ENCODE assay signal across 8 cellular contexts in the genomic region with DNA sequence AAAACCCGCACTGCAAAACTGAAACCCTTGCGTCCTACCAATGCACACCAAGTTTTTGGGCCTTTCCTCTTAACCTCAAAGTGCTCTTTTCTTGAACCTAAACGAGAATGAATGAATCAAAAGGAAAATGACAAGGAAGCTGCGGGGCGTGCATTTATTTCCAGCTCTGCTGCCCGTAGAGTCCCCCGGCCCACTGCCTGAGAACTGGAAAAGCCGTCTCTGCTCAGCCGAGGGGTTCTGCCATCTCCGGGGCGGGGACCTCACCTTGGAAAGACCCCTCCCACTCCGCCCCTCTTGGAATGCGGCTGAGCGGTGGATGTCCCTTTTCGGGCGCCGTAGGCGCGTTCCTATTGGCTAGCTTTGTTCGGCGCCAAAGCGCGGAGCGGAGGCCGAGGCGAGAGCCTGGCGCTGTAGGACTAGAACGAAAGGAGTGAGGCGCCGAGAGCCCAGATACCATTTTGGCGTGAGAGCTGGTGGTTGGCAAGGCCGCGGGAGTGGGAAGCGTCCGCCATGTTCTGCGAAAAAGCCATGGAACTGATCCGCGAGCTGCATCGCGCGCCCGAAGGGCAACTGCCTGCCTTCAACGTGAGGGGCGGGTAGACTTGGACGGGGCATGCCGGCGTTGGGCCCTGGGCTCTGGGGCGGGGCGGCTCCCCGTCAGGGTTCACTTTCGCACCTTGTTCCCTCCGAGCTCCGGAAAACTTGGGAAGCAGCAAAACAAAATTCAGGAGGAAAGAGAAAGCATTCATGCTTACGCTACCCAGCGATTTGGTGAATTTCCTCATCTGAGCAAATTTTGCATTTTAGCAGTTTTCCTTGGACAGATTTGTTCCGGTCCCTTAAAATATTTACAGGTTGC. TPM values are rescaled to one million over a fixed set of nuclear protein-coding genes. Genes with fewer than 3 reads are reported as not detected.
DNase-seq lines count a peak whose midpoint lies in the region; ATAC-seq and TF ChIP-seq lines count a peak whose summit lies in the region.

A gene (plus strand): TSS at position 363 of the 859 bp plus-strand sequence. CDS start 148 bp downstream, at position 511.

- TF ChIP-seq CTCF in GM13977 (IDR thresholded peaks at IDR 0.05; ENCODE audit: extremely low read depth, insufficient read depth, missing control alignments) (no peak), upper lobe of right lung (IDR thresholded peaks at IDR 0.05) (no peak)

- peaks cover 21% of the 10 kb centered on the region for H3K4me1 Mint-ChIP-seq in activated naive CD8-positive, alpha-beta T cell treated with anti-CD3 and anti-CD28 coated beads, Interleukin-2, amount 50 U/mL, for 24 hours

- peaks cover 18% of the 10 kb centered on the region for H3K9me3 Mint-ChIP-seq in activated naive CD8-positive, alpha-beta T cell treated with anti-CD3 and anti-CD28 coated beads, Interleukin-2, amount 50 U/mL, for 24 hours

- no peaks in the 10 kb centered on the region for H3K27me3 ChIP-seq in upper lobe of right lung

- H3K9me3 ChIP-seq in upper lobe of right lung, result no peaks in the 10 kb centered on the region

- no peaks in the 10 kb centered on the region for H3K27me3 Mint-ChIP-seq in activated naive CD8-positive, alpha-beta T cell treated with anti-CD3 and anti-CD28 coated beads, Interleukin-2, amount 50 U/mL, for 24 hours

- H3K36me3 Mint-ChIP-seq in activated naive CD8-positive, alpha-beta T cell treated with anti-CD3 and anti-CD28 coated beads, Interleukin-2, amount 50 U/mL, for 24 hours (ENCODE audit: low read depth), result peaks cover 18% of the 10 kb centered on the region

- H3K4me3 ChIP-seq in upper lobe of right lung, result peak within 1 kb of the TSS; percentile 78

- no peaks in the 10 kb centered on the region for H3K36me3 ChIP-seq in upper lobe of right lung

- H3K27ac Mint-ChIP-seq in activated naive CD8-positive, alpha-beta T cell treated with anti-CD3 and anti-CD28 coated beads, Interleukin-2, amount 50 U/mL, for 24 hours, result peak within 1 kb of the TSS; percentile 94

- in situ Hi-C loops in GM13977 (cut with MboI; ENCODE audit: low pct_unique_long_range_greater_than_20kb, low sequenced_read_pairs, unreplicated experiment), result loop anchor here (25.0 kb wide), 1 partner anchor 420 kb away; a partner anchor contains a TSS

- H3K4me3 Mint-ChIP-seq in activated naive CD8-positive, alpha-beta T cell treated with anti-CD3 and anti-CD28 coated beads, Interleukin-2, amount 50 U/mL, for 24 hours, result peak within 1 kb of the TSS; percentile 85

- DNase-seq in GM13977 (ENCODE audit: low spot score) (peak; percentile 87), NCI-H1417 (lab: John Stamatoyannopoulos, UW) (peak; percentile 88 to 97 (median 96)), T follicular helper cell (ENCODE audit: low read depth) (peak; percentile 52), left cardiac atrium (peak; percentile 84), posterior vena cava (ENCODE audit: low spot score) (peak; percentile 93), upper lobe of right lung (peak; percentile 92)
- peak; percentile 94 for DNase-seq in activated naive CD8-positive, alpha-beta T cell treated with anti-CD3 and anti-CD28 coated beads, Interleukin-2, amount 50 U/mL, for 24 hours

- peak within 1 kb of the TSS; percentile 19 for H3K27ac ChIP-seq in upper lobe of right lung

- peak; percentile 93 for ATAC-seq in HG02798 (IDR thresholded peaks at IDR 0.05; ENCODE audit: poor library complexity, unreplicated experiment)
- ATAC-seq in activated naive CD8-positive, alpha-beta T cell treated with anti-CD3 and anti-CD28 coated beads, Interleukin-2, amount 50 U/mL, for 24 hours, result peak; percentile 93
- ATAC-seq in left cardiac atrium, result peak; percentile 97
- peak; percentile 98 for ATAC-seq in upper lobe of right lung

- intact Hi-C loops in left cardiac atrium (cut with DNase I), result loop anchor here in 1 of 2 donors (10.0 kb wide), 1 partner anchor 233 kb away; no protein-coding TSS in a partner anchor
- intact Hi-C loops in posterior vena cava (cut with DNase I), result no loop called here
- intact Hi-C loops in upper lobe of right lung (cut with DNase I), result loop anchor here (10.0 kb wide), 1 partner anchor 343 kb away; no protein-coding TSS in a partner anchor

- peaks cover 8% of the 10 kb centered on the region for H3K4me1 ChIP-seq in upper lobe of right lung

RNA-seq across cellular contexts. Expression of the gene that starts here (rescaled TPM):
- 1 to 10 TPM in 1 of 2 donors, under 1 TPM in 1; 0.73 to 1.6 TPM for total RNA-seq in left cardiac atrium
- under 1 TPM; 0.69 to 0.81 TPM for total RNA-seq in posterior vena cava
- total RNA-seq in upper lobe of right lung, result 0.55 TPM

Comparison
In these comparisons a context has a peak if more than half of its experiments do, and no peak if none do; other contexts are left out.
1. Peak in every context shown above with its lines: DNase-seq, ATAC-seq, H3K4me3 ChIP-seq and H3K27ac ChIP-seq.
2. Peak in DNase-seq in posterior vena cava; RNA of the gene not detected or under 1 TPM.
3. Peak in DNase-seq, ATAC-seq, H3K4me3 ChIP-seq and H3K27ac ChIP-seq in upper lobe of right lung; RNA of the gene not detected or under 1 TPM.